Comparison of ENCODE assay signal across 14 cellular contexts in the genomic region with DNA sequence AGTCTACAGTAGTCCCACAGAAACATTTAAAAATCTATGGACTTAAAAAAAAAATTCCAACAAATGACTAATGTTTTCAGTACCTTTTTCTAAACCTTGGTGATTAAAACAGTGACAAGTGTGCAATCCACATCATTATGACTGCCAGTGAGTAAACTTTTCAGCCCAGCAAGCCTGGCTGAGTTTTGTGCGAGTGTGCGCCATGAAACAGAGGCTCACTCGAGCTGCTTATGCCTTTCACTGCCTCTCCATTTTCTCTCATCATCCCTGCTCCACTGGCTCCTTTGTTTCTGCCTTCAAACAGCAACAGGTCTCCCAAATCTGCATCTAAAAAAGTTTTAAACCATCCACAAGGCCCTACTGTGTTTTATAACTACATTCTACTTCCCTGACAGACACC.
DNase-seq lines count a peak whose midpoint lies in the region; ATAC-seq lines count a peak whose summit lies in the region.
"Had no signal": no experiment of that assay in that cellular context is flagged by ENCODE, and none has a peak within 500 bp of the region (broad histone marks: within the 10 kb centered on the region; RNA-seq: fewer than 3 reads in every experiment).

No MANE protein-coding gene starts in this region.

- peak; percentile 62 for DNase-seq in activated CD4-positive, alpha-beta T cell treated with anti-CD3 and anti-CD28 coated beads for 48 hours
- DNase-seq in activated CD4-positive, alpha-beta T cell treated with anti-CD3 and anti-CD28 coated beads, Interleukin-2, amount 10 ng/mL, durations not matched to agents 7 days and 5 days = no peak
- peak; percentile 17 for DNase-seq in stimulated activated CD4-positive, alpha-beta T cell treated with anti-CD3 and anti-CD28 coated beads, Interleukin-4, amount 100 ng/mL, for 24 hours
- DNase-seq in NCI-H2196 treated with DMSO at 0.1 percent for 48 hours (lab: John Stamatoyannopoulos, UW; ENCODE audit: unreplicated experiment) (no peak), SW 1271 (lab: John Stamatoyannopoulos, UW) (no peak)
- DNase-seq: 8988T; activated CD8-positive, alpha-beta memory T cell treated with anti-CD3 and anti-CD28 coated beads, Interleukin-2, amount 10 ng/mL, durations not matched to agents 7 days and 5 days; DMS153; NCI-H1092 treated with DMSO at 0.1 percent for 48 hours; occipital lobe had no signal

- no peaks in the 10 kb centered on the region for H3K9me3 Mint-ChIP-seq in activated CD4-positive, alpha-beta T cell treated with anti-CD3 and anti-CD28 coated beads, Interleukin-2, amount 10 ng/mL, durations not matched to agents 7 days and 5 days

- no peaks in the 10 kb centered on the region for H3K9me3 ChIP-seq in ectodermal cell (ENCODE audit: control insufficient read depth, low read length)

- 50 to 58% methylated on average over 3 of the region's 3 CpGs for WGBS in ectodermal cell, 2 experiments

- H3K4me3 ChIP-seq in ectodermal cell (ENCODE audit: insufficient read depth, low read depth, low read length) = no peak overlapping the region

- peaks cover 15% of the 10 kb centered on the region for H3K4me1 ChIP-seq in ectodermal cell (ENCODE audit: control insufficient read depth, insufficient read depth, low read length)

- CTCF ChIA-PET in activated CD4-positive, alpha-beta T cell treated with anti-CD3 and anti-CD28 coated beads, Interleukin-2, amount 10 ng/mL, durations not matched to agents 7 days and 5 days (lab: Charles Lee) = interaction anchor here (1.9 kb wide), 1 partner anchor 10 kb away, joined by 6 read pairs; no protein-coding TSS in a partner anchor

- H3K27me3 Mint-ChIP-seq in activated CD4-positive, alpha-beta T cell treated with anti-CD3 and anti-CD28 coated beads, Interleukin-2, amount 10 ng/mL, durations not matched to agents 7 days and 5 days = no peaks in the 10 kb centered on the region

- H3K27ac ChIP-seq in ectodermal cell (ENCODE audit: insufficient read depth, low read depth, low read length, poor library complexity, severe bottlenecking) = peak overlapping the region; percentile 38

- no peak overlapping the region for H3K27ac Mint-ChIP-seq in activated CD4-positive, alpha-beta T cell treated with anti-CD3 and anti-CD28 coated beads, Interleukin-2, amount 10 ng/mL, durations not matched to agents 7 days and 5 days
- H3K27ac Mint-ChIP-seq: activated CD8-positive, alpha-beta memory T cell treated with anti-CD3 and anti-CD28 coated beads, Interleukin-2, amount 10 ng/mL, durations not matched to agents 7 days and 5 days had no signal

- ATAC-seq in HG02870 (IDR thresholded peaks at IDR 0.05; ENCODE audit: unreplicated experiment) (peak; percentile 74), HG03097 (IDR thresholded peaks at IDR 0.05; ENCODE audit: low FRiP score, unreplicated experiment) (no peak)
- ATAC-seq: activated CD8-positive, alpha-beta memory T cell treated with anti-CD3 and anti-CD28 coated beads, Interleukin-2, amount 10 ng/mL, durations not matched to agents 7 days and 5 days; sciatic nerve had no signal

- no peaks in the 10 kb centered on the region for H3K4me1 Mint-ChIP-seq in activated CD4-positive, alpha-beta T cell treated with anti-CD3 and anti-CD28 coated beads, Interleukin-2, amount 10 ng/mL, durations not matched to agents 7 days and 5 days

- H3K36me3 Mint-ChIP-seq in activated CD4-positive, alpha-beta T cell treated with anti-CD3 and anti-CD28 coated beads, Interleukin-2, amount 10 ng/mL, durations not matched to agents 7 days and 5 days (ENCODE audit: low read depth) = no peaks in the 10 kb centered on the region
- H3K36me3 Mint-ChIP-seq: activated CD8-positive, alpha-beta memory T cell treated with anti-CD3 and anti-CD28 coated beads, Interleukin-2, amount 10 ng/mL, durations not matched to agents 7 days and 5 days had no signal

- H3K27me3 ChIP-seq in ectodermal cell (ENCODE audit: control insufficient read depth, insufficient read depth, low read length, poor library complexity, severe bottlenecking) = no peaks in the 10 kb centered on the region

- no peak overlapping the region for H3K4me3 Mint-ChIP-seq in activated CD4-positive, alpha-beta T cell treated with anti-CD3 and anti-CD28 coated beads, Interleukin-2, amount 10 ng/mL, durations not matched to agents 7 days and 5 days
- H3K4me3 Mint-ChIP-seq: activated CD8-positive, alpha-beta memory T cell treated with anti-CD3 and anti-CD28 coated beads, Interleukin-2, amount 10 ng/mL, durations not matched to agents 7 days and 5 days had no signal

- H3K36me3 ChIP-seq in ectodermal cell (ENCODE audit: control insufficient read depth, insufficient read depth, low read length) = no peaks in the 10 kb centered on the region

- POLR2A ChIA-PET in activated CD4-positive, alpha-beta T cell treated with anti-CD3 and anti-CD28 coated beads, Interleukin-2, amount 10 ng/mL, durations not matched to agents 7 days and 5 days (lab: Charles Lee) = no interaction called here

Comparison
In these comparisons a context has a peak if more than half of its experiments do, and no peak if none do; other contexts are left out.
1. DNase-seq: peak in activated CD4-positive, alpha-beta T cell treated with anti-CD3 and anti-CD28 coated beads for 48 hours (single experiment) and stimulated activated CD4-positive, alpha-beta T cell treated with anti-CD3 and anti-CD28 coated beads, Interleukin-4, amount 100 ng/mL, for 24 hours (single experiment); none in activated CD4-positive, alpha-beta T cell treated with anti-CD3 and anti-CD28 coated beads, Interleukin-2, amount 10 ng/mL, durations not matched to agents 7 days and 5 days (single experiment), NCI-H2196 treated with DMSO at 0.1 percent for 48 hours (single experiment) and SW 1271 (0 of 2).